ENCODE assay signal across 1 cellular context in the genomic region with DNA sequence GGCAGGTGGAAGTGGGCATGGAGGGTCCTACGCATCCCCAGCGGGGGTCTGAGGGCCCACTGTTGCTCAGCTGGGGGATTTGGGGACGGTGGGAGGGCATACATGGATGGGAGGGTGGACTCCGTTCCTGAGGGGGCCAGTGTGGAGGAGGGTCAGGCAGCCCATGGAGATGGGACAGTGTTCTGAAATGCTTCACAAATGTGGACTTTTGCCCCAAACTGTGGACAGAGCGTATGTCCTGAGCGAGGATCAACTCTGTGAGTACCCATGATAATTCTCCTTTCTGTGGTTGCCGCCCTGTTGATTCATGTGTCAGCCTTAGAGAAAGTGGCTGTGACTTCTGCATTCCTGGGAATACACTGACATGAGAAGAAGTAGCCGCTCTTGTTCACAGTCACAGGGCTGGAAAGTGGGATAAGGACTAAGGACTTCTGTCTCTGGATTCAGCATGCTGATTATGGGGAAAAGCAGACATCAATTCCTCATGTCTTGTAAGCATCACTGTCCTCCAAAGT.
A peak's percentile ranks its signal among the peaks of the same experiment; 100 is the strongest.
TF ChIP-seq lines count a peak whose summit lies in the region.

No MANE protein-coding gene starts in this region.

TF ChIP-seq in HepG2, 621 proteins besides CTCF, POLR2A, EP300 and RAD21 (continued from another document and continues in another):
- TF ChIP-seq, protein P1, sequence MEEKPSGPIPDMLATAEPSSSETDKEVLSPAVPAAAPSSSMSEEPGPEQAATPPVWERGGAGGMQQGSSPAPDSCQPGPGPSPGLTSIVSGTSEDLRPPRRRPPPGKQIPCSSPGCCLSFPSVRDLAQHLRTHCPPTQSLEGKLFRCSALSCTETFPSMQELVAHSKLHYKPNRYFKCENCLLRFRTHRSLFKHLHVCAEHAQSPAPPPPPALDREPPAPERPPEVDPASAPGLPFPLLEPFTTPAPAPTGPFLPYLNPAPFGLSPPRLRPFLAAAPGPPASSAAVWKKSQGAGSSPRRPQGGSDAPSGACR (CRISPR knock-in tag; IDR thresholded peaks at IDR 0.05), result peak; percentile 68; the same call in 1 of the 2 replicates
- no peak for TF ChIP-seq ZKSCAN1 (IDR thresholded peaks at IDR 0.05; ENCODE audit: low read length)
- 0 out of 2 replicates have a peak, but pooled peaks have one; percentile 46 for TF ChIP-seq KDM2A (CRISPR knock-in tag; IDR thresholded peaks at IDR 0.05; ENCODE audit: borderline replicate concordance, low read depth)
- peak; percentile 72 for TF ChIP-seq GATAD2A (CRISPR knock-in tag; IDR thresholded peaks at IDR 0.05)
- no peak for TF ChIP-seq ZNF790 (CRISPR knock-in tag; IDR thresholded peaks at IDR 0.05; ENCODE audit: borderline replicate concordance)
- TF ChIP-seq, protein P2, sequence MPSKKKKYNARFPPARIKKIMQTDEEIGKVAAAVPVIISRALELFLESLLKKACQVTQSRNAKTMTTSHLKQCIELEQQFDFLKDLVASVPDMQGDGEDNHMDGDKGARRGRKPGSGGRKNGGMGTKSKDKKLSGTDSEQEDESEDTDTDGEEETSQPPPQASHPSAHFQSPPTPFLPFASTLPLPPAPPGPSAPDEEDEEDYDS (CRISPR knock-in tag; IDR thresholded peaks at IDR 0.05), result no peak
- TF ChIP-seq ELF1 (CRISPR knock-in tag; IDR thresholded peaks at IDR 0.05), result no peak
- no peak for TF ChIP-seq ZNF138 (CRISPR knock-in tag; IDR thresholded peaks at IDR 0.05; ENCODE audit: low read depth)
- 0 out of 2 replicates have a peak, but pooled peaks have one; percentile 12 for TF ChIP-seq IRF2 (CRISPR knock-in tag; IDR thresholded peaks at IDR 0.05)
- TF ChIP-seq, protein P3, sequence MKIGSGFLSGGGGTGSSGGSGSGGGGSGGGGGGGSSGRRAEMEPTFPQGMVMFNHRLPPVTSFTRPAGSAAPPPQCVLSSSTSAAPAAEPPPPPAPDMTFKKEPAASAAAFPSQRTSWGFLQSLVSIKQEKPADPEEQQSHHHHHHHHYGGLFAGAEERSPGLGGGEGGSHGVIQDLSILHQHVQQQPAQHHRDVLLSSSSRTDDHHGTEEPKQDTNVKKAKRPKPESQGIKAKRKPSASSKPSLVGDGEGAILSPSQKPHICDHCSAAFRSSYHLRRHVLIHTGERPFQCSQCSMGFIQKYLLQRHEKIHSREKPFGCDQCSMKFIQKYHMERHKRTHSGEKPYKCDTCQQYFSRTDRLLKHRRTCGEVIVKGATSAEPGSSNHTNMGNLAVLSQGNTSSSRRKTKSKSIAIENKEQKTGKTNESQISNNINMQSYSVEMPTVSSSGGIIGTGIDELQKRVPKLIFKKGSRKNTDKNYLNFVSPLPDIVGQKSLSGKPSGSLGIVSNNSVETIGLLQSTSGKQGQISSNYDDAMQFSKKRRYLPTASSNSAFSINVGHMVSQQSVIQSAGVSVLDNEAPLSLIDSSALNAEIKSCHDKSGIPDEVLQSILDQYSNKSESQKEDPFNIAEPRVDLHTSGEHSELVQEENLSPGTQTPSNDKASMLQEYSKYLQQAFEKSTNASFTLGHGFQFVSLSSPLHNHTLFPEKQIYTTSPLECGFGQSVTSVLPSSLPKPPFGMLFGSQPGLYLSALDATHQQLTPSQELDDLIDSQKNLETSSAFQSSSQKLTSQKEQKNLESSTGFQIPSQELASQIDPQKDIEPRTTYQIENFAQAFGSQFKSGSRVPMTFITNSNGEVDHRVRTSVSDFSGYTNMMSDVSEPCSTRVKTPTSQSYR (CRISPR knock-in tag; IDR thresholded peaks at IDR 0.05; ENCODE audit: borderline replicate concordance), result peak; percentile 55; the same call in 1 of the 2 replicates
- TF ChIP-seq, protein P4, sequence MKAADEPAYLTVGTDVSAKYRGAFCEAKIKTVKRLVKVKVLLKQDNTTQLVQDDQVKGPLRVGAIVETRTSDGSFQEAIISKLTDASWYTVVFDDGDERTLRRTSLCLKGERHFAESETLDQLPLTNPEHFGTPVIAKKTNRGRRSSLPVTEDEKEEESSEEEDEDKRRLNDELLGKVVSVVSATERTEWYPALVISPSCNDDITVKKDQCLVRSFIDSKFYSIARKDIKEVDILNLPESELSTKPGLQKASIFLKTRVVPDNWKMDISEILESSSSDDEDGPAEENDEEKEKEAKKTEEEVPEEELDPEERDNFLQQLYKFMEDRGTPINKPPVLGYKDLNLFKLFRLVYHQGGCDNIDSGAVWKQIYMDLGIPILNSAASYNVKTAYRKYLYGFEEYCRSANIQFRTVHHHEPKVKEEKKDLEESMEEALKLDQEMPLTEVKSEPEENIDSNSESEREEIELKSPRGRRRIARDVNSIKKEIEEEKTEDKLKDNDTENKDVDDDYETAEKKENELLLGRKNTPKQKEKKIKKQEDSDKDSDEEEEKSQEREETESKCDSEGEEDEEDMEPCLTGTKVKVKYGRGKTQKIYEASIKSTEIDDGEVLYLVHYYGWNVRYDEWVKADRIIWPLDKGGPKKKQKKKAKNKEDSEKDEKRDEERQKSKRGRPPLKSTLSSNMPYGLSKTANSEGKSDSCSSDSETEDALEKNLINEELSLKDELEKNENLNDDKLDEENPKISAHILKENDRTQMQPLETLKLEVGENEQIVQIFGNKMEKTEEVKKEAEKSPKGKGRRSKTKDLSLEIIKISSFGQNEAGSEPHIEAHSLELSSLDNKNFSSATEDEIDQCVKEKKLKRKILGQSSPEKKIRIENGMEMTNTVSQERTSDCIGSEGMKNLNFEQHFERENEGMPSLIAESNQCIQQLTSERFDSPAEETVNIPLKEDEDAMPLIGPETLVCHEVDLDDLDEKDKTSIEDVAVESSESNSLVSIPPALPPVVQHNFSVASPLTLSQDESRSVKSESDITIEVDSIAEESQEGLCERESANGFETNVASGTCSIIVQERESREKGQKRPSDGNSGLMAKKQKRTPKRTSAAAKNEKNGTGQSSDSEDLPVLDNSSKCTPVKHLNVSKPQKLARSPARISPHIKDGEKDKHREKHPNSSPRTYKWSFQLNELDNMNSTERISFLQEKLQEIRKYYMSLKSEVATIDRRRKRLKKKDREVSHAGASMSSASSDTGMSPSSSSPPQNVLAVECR (CRISPR knock-in tag; IDR thresholded peaks at IDR 0.05; ENCODE audit: borderline replicate concordance), result peak; percentile 52; the same call in 1 of the 2 replicates
- TF ChIP-seq TEAD3 (CRISPR knock-in tag; optimal IDR thresholded peaks at IDR 0.05; ENCODE audit: borderline replicate concordance), result peak; percentile 85
- TF ChIP-seq, protein P5, sequence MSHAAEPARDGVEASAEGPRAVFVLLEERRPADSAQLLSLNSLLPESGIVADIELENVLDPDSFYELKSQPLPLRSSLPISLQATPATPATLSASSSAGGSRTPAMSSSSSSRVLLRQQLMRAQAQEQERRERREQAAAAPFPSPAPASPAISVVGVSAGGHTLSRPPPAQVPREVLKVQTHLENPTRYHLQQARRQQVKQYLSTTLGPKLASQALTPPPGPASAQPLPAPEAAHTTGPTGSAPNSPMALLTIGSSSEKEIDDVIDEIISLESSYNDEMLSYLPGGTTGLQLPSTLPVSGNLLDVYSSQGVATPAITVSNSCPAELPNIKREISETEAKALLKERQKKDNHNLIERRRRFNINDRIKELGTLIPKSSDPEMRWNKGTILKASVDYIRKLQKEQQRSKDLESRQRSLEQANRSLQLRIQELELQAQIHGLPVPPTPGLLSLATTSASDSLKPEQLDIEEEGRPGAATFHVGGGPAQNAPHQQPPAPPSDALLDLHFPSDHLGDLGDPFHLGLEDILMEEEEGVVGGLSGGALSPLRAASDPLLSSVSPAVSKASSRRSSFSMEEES (CRISPR knock-in tag; IDR thresholded peaks at IDR 0.05), result no peak
- no peak for TF ChIP-seq NBN (conservative IDR thresholded peaks at IDR 0.05)
- no peak for TF ChIP-seq CENPT (CRISPR knock-in tag; IDR thresholded peaks at IDR 0.05; ENCODE audit: low read depth)
- no peak for TF ChIP-seq ZNF598 (CRISPR knock-in tag; IDR thresholded peaks at IDR 0.05; ENCODE audit: borderline replicate concordance)
- no peak for TF ChIP-seq ATF1 (CRISPR knock-in tag; IDR thresholded peaks at IDR 0.05)
- TF ChIP-seq, protein P6, sequence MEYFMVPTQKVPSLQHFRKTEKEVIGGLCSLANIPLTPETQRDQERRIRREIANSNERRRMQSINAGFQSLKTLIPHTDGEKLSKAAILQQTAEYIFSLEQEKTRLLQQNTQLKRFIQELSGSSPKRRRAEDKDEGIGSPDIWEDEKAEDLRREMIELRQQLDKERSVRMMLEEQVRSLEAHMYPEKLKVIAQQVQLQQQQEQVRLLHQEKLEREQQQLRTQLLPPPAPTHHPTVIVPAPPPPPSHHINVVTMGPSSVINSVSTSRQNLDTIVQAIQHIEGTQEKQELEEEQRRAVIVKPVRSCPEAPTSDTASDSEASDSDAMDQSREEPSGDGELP (IDR thresholded peaks at IDR 0.05; ENCODE audit: borderline replicate concordance, low read depth), result peak; percentile 40; the same call in 1 of the 2 replicates
- no peak for TF ChIP-seq SNAPC2 (CRISPR knock-in tag; IDR thresholded peaks at IDR 0.05)
- TF ChIP-seq FOXA3 (CRISPR knock-in tag; IDR thresholded peaks at IDR 0.05), result peak; percentile 59
- peak; percentile 78 for TF ChIP-seq NCOR1 (IDR thresholded peaks at IDR 0.05; ENCODE audit: borderline replicate concordance, low read length)
- TF ChIP-seq, protein P7, sequence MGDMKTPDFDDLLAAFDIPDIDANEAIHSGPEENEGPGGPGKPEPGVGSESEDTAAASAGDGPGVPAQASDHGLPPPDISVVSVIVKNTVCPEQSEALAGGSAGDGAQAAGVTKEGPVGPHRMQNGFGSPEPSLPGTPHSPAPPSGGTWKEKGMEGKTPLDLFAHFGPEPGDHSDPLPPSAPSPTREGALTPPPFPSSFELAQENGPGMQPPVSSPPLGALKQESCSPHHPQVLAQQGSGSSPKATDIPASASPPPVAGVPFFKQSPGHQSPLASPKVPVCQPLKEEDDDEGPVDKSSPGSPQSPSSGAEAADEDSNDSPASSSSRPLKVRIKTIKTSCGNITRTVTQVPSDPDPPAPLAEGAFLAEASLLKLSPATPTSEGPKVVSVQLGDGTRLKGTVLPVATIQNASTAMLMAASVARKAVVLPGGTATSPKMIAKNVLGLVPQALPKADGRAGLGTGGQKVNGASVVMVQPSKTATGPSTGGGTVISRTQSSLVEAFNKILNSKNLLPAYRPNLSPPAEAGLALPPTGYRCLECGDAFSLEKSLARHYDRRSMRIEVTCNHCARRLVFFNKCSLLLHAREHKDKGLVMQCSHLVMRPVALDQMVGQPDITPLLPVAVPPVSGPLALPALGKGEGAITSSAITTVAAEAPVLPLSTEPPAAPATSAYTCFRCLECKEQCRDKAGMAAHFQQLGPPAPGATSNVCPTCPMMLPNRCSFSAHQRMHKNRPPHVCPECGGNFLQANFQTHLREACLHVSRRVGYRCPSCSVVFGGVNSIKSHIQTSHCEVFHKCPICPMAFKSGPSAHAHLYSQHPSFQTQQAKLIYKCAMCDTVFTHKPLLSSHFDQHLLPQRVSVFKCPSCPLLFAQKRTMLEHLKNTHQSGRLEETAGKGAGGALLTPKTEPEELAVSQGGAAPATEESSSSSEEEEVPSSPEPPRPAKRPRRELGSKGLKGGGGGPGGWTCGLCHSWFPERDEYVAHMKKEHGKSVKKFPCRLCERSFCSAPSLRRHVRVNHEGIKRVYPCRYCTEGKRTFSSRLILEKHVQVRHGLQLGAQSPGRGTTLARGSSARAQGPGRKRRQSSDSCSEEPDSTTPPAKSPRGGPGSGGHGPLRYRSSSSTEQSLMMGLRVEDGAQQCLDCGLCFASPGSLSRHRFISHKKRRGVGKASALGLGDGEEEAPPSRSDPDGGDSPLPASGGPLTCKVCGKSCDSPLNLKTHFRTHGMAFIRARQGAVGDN (CRISPR knock-in tag; IDR thresholded peaks at IDR 0.05), result peak; percentile 72
- TF ChIP-seq, protein P8, sequence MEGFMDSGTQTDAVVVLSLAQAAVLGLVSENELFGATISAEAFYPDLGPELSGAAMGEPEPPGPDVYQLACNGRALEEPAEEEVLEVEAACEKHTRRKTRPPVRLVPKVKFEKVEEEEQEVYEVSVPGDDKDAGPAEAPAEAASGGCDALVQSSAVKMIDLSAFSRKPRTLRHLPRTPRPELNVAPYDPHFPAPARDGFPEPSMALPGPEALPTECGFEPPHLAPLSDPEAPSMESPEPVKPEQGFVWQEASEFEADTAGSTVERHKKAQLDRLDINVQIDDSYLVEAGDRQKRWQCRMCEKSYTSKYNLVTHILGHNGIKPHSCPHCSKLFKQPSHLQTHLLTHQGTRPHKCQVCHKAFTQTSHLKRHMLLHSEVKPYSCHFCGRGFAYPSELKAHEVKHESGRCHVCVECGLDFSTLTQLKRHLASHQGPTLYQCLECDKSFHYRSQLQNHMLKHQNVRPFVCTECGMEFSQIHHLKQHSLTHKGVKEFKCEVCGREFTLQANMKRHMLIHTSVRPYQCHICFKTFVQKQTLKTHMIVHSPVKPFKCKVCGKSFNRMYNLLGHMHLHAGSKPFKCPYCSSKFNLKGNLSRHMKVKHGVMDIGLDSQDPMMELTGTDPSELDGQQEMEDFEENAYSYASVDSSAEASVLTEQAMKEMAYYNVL (CRISPR knock-in tag; IDR thresholded peaks at IDR 0.05; ENCODE audit: borderline replicate concordance), result no peak
- TF ChIP-seq, protein P9, sequence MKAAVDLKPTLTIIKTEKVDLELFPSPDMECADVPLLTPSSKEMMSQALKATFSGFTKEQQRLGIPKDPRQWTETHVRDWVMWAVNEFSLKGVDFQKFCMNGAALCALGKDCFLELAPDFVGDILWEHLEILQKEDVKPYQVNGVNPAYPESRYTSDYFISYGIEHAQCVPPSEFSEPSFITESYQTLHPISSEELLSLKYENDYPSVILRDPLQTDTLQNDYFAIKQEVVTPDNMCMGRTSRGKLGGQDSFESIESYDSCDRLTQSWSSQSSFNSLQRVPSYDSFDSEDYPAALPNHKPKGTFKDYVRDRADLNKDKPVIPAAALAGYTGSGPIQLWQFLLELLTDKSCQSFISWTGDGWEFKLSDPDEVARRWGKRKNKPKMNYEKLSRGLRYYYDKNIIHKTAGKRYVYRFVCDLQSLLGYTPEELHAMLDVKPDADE (CRISPR knock-in tag; IDR thresholded peaks at IDR 0.05), result no peak
- no peak for TF ChIP-seq RFX3 (CRISPR knock-in tag; IDR thresholded peaks at IDR 0.05)
- TF ChIP-seq GATA4 (IDR thresholded peaks at IDR 0.05; ENCODE audit: borderline replicate concordance, low read depth), result no peak
- TF ChIP-seq ZNF850 (CRISPR knock-in tag; conservative IDR thresholded peaks at IDR 0.05), result peak; percentile 80; the same call in 1 of the 2 replicates
- TF ChIP-seq ZNF331 (CRISPR knock-in tag; IDR thresholded peaks at IDR 0.05), result 0 out of 2 replicates have a peak, but pooled peaks have one; percentile 24
- TF ChIP-seq ZSCAN9 (CRISPR knock-in tag; IDR thresholded peaks at IDR 0.05; ENCODE audit: borderline replicate concordance), result no peak
- no peak for TF ChIP-seq SOX13 (IDR thresholded peaks at IDR 0.05)
- TF ChIP-seq SOX13 (CRISPR knock-in tag; conservative IDR thresholded peaks at IDR 0.05 in 1 of 2, IDR thresholded peaks at IDR 0.05 in 1 of 2), result peak in 1 of 2 experiments; percentile 59; a peak in 2 of 4 replicates
- TF ChIP-seq, protein P10, sequence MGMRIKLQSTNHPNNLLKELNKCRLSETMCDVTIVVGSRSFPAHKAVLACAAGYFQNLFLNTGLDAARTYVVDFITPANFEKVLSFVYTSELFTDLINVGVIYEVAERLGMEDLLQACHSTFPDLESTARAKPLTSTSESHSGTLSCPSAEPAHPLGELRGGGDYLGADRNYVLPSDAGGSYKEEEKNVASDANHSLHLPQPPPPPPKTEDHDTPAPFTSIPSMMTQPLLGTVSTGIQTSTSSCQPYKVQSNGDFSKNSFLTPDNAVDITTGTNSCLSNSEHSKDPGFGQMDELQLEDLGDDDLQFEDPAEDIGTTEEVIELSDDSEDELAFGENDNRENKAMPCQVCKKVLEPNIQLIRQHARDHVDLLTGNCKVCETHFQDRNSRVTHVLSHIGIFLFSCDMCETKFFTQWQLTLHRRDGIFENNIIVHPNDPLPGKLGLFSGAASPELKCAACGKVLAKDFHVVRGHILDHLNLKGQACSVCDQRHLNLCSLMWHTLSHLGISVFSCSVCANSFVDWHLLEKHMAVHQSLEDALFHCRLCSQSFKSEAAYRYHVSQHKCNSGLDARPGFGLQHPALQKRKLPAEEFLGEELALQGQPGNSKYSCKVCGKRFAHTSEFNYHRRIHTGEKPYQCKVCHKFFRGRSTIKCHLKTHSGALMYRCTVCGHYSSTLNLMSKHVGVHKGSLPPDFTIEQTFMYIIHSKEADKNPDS (CRISPR knock-in tag; IDR thresholded peaks at IDR 0.05), result 0 out of 2 replicates have a peak, but pooled peaks have one; percentile 74
- TF ChIP-seq ZNF644 (CRISPR knock-in tag; IDR thresholded peaks at IDR 0.05; ENCODE audit: low read depth), result peak; percentile 71
